In the genomic region with DNA sequence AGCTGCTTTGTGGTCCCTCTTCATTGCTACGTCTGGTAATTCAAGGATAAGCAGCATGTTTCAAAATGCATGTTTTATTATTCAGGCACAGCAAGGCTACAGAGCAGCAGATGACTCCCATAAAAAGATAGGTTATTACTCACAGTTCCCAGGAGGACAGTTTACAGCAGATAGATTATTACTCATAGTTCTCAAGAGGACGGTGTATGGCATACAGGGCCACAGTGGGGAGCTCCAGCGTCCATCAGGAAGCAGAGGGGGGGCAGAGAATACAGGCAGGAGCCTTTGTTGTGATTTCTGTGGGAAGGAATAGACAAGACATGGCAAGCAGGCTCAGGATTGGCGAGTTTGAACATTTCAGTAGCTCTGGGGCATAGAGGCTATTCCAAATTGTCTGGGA, we compare ENCODE assay signal across 25 cellular contexts.
DNase-seq lines count a peak whose midpoint lies in the region; FAIRE-seq and TF ChIP-seq lines count a peak whose summit lies in the region.
"Had no signal": no experiment of that assay in that cellular context is flagged by ENCODE, and none has a peak within 500 bp of the region (broad histone marks: within the 10 kb centered on the region; RNA-seq: fewer than 3 reads in every experiment).

No MANE protein-coding gene starts in this region.

- CTCF ChIA-PET in A673 (lab: Charles Lee): no interaction called here

- no peaks in the 10 kb centered on the region for H3K4me1 ChIP-seq in A673 (ENCODE audit: insufficient read depth, low read length, poor library complexity, severe bottlenecking)
- H3K4me1 ChIP-seq: BLaER1 had no signal

- H3K9me3 ChIP-seq in A673 (ENCODE audit: low read depth, low read length, poor library complexity, severe bottlenecking): no peaks in the 10 kb centered on the region
- H3K9me3 ChIP-seq: BLaER1 had no signal

- H3K27me3 ChIP-seq in A673 (replicated peaks; ENCODE audit: insufficient read depth, low read depth, low read length, poor library complexity): no peaks in the 10 kb centered on the region
- H3K27me3 ChIP-seq in bronchial epithelial cell (ENCODE audit: control insufficient read depth, insufficient read depth, low read length): no peaks in the 10 kb centered on the region
- H3K27me3 ChIP-seq: BLaER1 had no signal

- no peak overlapping the region for H3K27ac ChIP-seq in A673 (ENCODE audit: low read depth, low read length, poor library complexity, severe bottlenecking)
- H3K27ac ChIP-seq: BLaER1, RWPE1 had no signal

- POLR2A ChIA-PET in A673 (lab: Charles Lee; ENCODE audit: low non-redundant PET): no interaction called here

- peak; percentile 84 for DNase-seq in A673 (ENCODE audit: low spot score)
- DNase-seq in HT1080 (ENCODE audit: low read depth): peak; percentile 13
- DNase-seq in bronchial epithelial cell (ENCODE audit: low read depth): peak; percentile 1
- peak; percentile 3 for DNase-seq in kidney tubule cell (ENCODE audit: low spot score)
- no peak for DNase-seq in T-helper 9 cell
- no peak for DNase-seq in germinal center (ENCODE audit: low spot score)
- no peak for DNase-seq in NCI-H146 (lab: John Stamatoyannopoulos, UW)
- no peak for DNase-seq in dedifferentiated amniotic fluid mesenchymal stem cell (ENCODE audit: extremely low spot score)
- DNase-seq: 8988T; CD4-positive, CD25-positive, alpha-beta regulatory T cell; EL; GDM1; Karpas-422; NCI-H1105 treated with DMSO at 0.1 percent for 48 hours; NCI-H2029; NCI-H446; NCI-H524 treated with DMSO at 0.1 percent for 48 hours; NK-92 treated with Interleukin-12 subunit alpha and Interleukin-12 subunit beta, amount 100 ng/mL, for 24 hours; SHP77 had no signal

- TF ChIP-seq CTCF in A673 (conservative IDR thresholded peaks at IDR 0.05; ENCODE audit: low read depth, low read length): no peak
- TF ChIP-seq CTCF in bronchial epithelial cell (IDR thresholded peaks at IDR 0.05; ENCODE audit: insufficient read depth, low read length, severe bottlenecking): no peak

- no peaks in the 10 kb centered on the region for H3K36me3 ChIP-seq in A673 (ENCODE audit: insufficient read depth, low read length, poor library complexity, severe bottlenecking)
- H3K36me3 ChIP-seq in bronchial epithelial cell (ENCODE audit: control insufficient read depth, insufficient read depth, low read length): no peaks in the 10 kb centered on the region
- H3K36me3 ChIP-seq: BLaER1 had no signal

- H3K4me3 ChIP-seq in A673 (ENCODE audit: low read depth, low read length, poor library complexity, severe bottlenecking) (no peak overlapping the region), bronchial epithelial cell (ENCODE audit: low read depth, low read length) (no peak overlapping the region)
- H3K4me3 ChIP-seq: BLaER1 had no signal

- no TSS peak for BruUV-seq in A673 (replicated peaks; lab: Mats Ljungman, UMichigan)

- intact Hi-C loops in A673 (cut with micrococcal nuclease; ENCODE audit: unreplicated experiment): no loop called here

- no peak for FAIRE-seq in bronchial epithelial cell (lab: Jason Lieb, UNC)
- FAIRE-seq: D721Med, GM12891, GM19239, HepG2 had no signal

Comparison
In these comparisons a context has a peak if more than half of its experiments do, and no peak if none do; other contexts are left out.
1. DNase-seq: peak in A673 (single experiment), HT1080 (single experiment), bronchial epithelial cell (single experiment) and kidney tubule cell (single experiment); none in T-helper 9 cell (single experiment), germinal center (single experiment), NCI-H146 (single experiment) and dedifferentiated amniotic fluid mesenchymal stem cell (single experiment).